Comparison of ENCODE assay signal across 7 cellular contexts in genomic region chr10:52098130-52098529, GRCh38.
"Had no signal": no experiment of that assay in that cellular context is flagged by ENCODE, and none has a peak within 500 bp of the region (broad histone marks: within the 10 kb centered on the region; RNA-seq: fewer than 3 reads in every experiment).

No MANE protein-coding gene starts in this region.

- H3K36me3 Mint-ChIP-seq: IgD-negative memory B cell had no signal

- H3K4me1 Mint-ChIP-seq: IgD-negative memory B cell had no signal

- ATAC-seq: HCT116 had no signal

- H3K4me3 Mint-ChIP-seq: HFFc6, IgD-negative memory B cell had no signal

- H3K27me3 Mint-ChIP-seq: IgD-negative memory B cell had no signal

- H3K27ac Mint-ChIP-seq: HFFc6, IgD-negative memory B cell had no signal

- H3K9me3 Mint-ChIP-seq: HFFc6, IgD-negative memory B cell had no signal

- DNase-seq: GM23248, GOT3, H7, HFFc6, KBM-7 had no signal
